28 cellular contexts compared by ENCODE assay signal in genomic region chr5:63794979-63795378, GRCh38.
"Had no signal": no experiment of that assay in that cellular context is flagged by ENCODE, and none has a peak within 500 bp of the region (broad histone marks: within the 10 kb centered on the region; RNA-seq: fewer than 3 reads in every experiment).

No MANE protein-coding gene starts in this region.

- DNase-seq: colonic mucosa; cortex of kidney; dermis blood vessel endothelial cell; dorsolateral prefrontal cortex; effector CD4-positive, alpha-beta T cell; effector CD8-positive, alpha-beta T cell; effector memory CD4-positive, alpha-beta T cell; effector memory CD8-positive, alpha-beta T cell; endodermal cell; erythroblast; esophagus squamous epithelium; foreskin fibroblast; foreskin melanocyte; gastrocnemius medialis; glutamatergic neuron; head of caudate nucleus; heart left ventricle; heart right ventricle had no signal

- FAIRE-seq: endometrium, endothelial cell of umbilical vein, frontal cortex had no signal

- H3K27ac ChIP-seq: colonic mucosa, coronary artery, dorsolateral prefrontal cortex, epithelial cell of prostate, esophagus muscularis mucosa, esophagus squamous epithelium, foreskin keratinocyte, gastrocnemius medialis, gastroesophageal sphincter, heart left ventricle, heart right ventricle, hepatocyte had no signal

- H2AFZ ChIP-seq: hepatocyte had no signal

- H3K79me2 ChIP-seq: hepatocyte had no signal

- H3K4me2 ChIP-seq: hepatocyte had no signal

- H3K4me3 ChIP-seq: colonic mucosa, coronary artery, dorsolateral prefrontal cortex, esophagus muscularis mucosa, esophagus squamous epithelium, gastrocnemius medialis, gastroesophageal sphincter, heart left ventricle, heart right ventricle, hepatocyte had no signal

- H3K36me3 ChIP-seq: colonic mucosa, esophagus muscularis mucosa, esophagus squamous epithelium, gastrocnemius medialis, gastroesophageal sphincter, heart left ventricle, heart right ventricle had no signal

- H3K27me3 ChIP-seq: colonic mucosa, esophagus muscularis mucosa, esophagus squamous epithelium, foreskin keratinocyte, gastrocnemius medialis, gastroesophageal sphincter, heart left ventricle, heart right ventricle, hepatocyte had no signal

- H3K4me1 ChIP-seq: colonic mucosa, esophagus muscularis mucosa, esophagus squamous epithelium, foreskin keratinocyte, gastrocnemius medialis, gastroesophageal sphincter, heart left ventricle, heart right ventricle had no signal

- ATAC-seq: effector memory CD8-positive, alpha-beta T cell; esophagus mucosa; foreskin keratinocyte; gastrocnemius medialis; gastroesophageal sphincter; heart left ventricle; heart right ventricle had no signal

- H3K9me3 ChIP-seq: colonic mucosa, gastrocnemius medialis had no signal
